ENCODE assay signal across 8 cellular contexts in the genomic region with DNA sequence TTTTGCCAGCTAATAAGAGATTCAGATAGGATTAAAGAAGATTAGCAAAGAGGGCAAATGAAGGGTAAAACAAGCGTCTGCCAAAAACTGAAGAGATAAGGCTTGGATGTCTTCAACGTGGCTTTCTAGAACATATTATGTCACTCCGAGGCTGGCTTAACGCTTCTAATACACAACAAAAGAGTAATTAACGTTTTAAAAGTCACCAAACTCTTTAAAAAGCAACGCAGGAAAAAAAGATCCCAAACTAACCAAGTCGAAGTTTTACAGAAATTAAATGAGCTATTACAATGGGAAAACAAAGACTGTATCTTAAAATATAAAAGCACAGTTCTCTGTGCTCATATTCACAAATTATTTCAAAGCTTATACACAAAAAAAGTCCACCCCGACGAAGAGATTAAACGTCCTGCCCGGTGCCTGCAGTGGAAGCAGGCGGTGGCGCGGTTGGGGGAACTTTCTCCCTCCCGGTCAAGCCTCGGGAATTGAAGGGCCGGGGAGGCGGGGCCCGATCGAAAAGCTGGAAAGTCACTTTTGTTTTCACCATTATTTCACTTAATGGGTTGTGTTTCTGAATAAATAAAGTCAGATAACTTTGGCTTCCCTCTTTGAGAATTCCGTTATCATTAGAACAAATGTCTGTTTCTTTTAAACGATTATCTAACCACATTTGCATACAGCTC. TPM values are rescaled to one million over a fixed set of nuclear protein-coding genes. Genes with fewer than 3 reads are reported as not detected.
A peak's percentile ranks its signal among the peaks of the same experiment; 100 is the strongest.
DNase-seq lines count a peak whose midpoint lies in the region; ATAC-seq and TF ChIP-seq lines count a peak whose summit lies in the region.

No MANE protein-coding gene starts in this region.

- H3K36me3 Mint-ChIP-seq in activated B cell treated with CpG ODN at 0.5 μM for 24 hours (ENCODE audit: low read depth) = no peaks in the 10 kb centered on the region

- peak overlapping the region; percentile 18 for H3K27ac Mint-ChIP-seq in activated B cell treated with CpG ODN at 0.5 μM for 24 hours

- intact Hi-C loops in activated B cell treated with CpG ODN at 0.5 μM for 24 hours (cut with micrococcal nuclease) = loop anchor here (10.0 kb wide), 1 partner anchor 398 kb away; a partner anchor contains a TSS

- H3K4me3 Mint-ChIP-seq in activated B cell treated with CpG ODN at 0.5 μM for 24 hours = peak overlapping the region; percentile 83

- H3K4me1 Mint-ChIP-seq in activated B cell treated with CpG ODN at 0.5 μM for 24 hours = peaks cover 23% of the 10 kb centered on the region

- peaks cover 27% of the 10 kb centered on the region for H4K20me1 ChIP-seq in BLaER1

- H3K4me1 ChIP-seq in BLaER1 = peaks cover 17% of the 10 kb centered on the region
- peaks cover 3% of the 10 kb centered on the region; the same call in 1 of the 2 replicates for H3K4me1 ChIP-seq in HEK293 (ENCODE audit: control insufficient read depth, insufficient read depth, low read length)
- H3K4me1 ChIP-seq in neutrophil (ENCODE audit: control insufficient read depth in 1 of 2, insufficient read depth in 1 of 2, low read depth in 1 of 2, low read length in 1 of 2) = peaks cover 20 to 27% of the 10 kb centered on the region in 2 experiments

- DNase-seq in activated B cell treated with CpG ODN at 0.5 μM for 24 hours (peak; percentile 21), glomerular visceral epithelial cell (ENCODE audit: extremely low spot score) (peak; percentile 23), NCI-H2081 treated with DMSO at 0.1 percent for 48 hours (lab: John Stamatoyannopoulos, UW) (no peak), A172 (ENCODE audit: low spot score) (no peak)
- no peak for DNase-seq in central memory CD4-positive, alpha-beta T cell

- H3K4me2 ChIP-seq in BLaER1 = peak overlapping the region; percentile 97

- peaks cover 3% of the 10 kb centered on the region for H3K9me3 Mint-ChIP-seq in activated B cell treated with CpG ODN at 0.5 μM for 24 hours

- H3K9me3 ChIP-seq in BLaER1 = peaks cover 23% of the 10 kb centered on the region
- H3K9me3 ChIP-seq in HEK293 (ENCODE audit: control insufficient read depth, insufficient read depth, low read depth, low read length) = no peaks in the 10 kb centered on the region
- no peaks in the 10 kb centered on the region for H3K9me3 ChIP-seq in neutrophil

- H3K9ac ChIP-seq in BLaER1 = no peak overlapping the region

- POLR2A ChIA-PET in HEK293 (lab: Yijun Ruan, JAX) = interaction anchor here (0.6 to 1.2 kb wide), 4 partner anchors 12 to 115 kb away, joined by 3 to 5 read pairs (median 4); a partner anchor contains a TSS
- POLR2A ChIA-PET in activated B cell treated with CpG ODN at 0.5 μM for 24 hours (lab: Charles Lee) = interaction anchor here (0.6 kb wide), 1 partner anchor 52 kb away, joined by 4 read pairs; no protein-coding TSS in a partner anchor

- CTCF ChIA-PET in HEK293 (lab: Yijun Ruan, JAX) (interaction anchor here (0.6 to 1.6 kb wide), 10 partner anchors 8 to 1531 kb away, joined by 3 to 5 read pairs (median 3); a partner anchor contains a TSS), activated B cell treated with CpG ODN at 0.5 μM for 24 hours (lab: Charles Lee) (no interaction called here)

- peaks cover 43% of the 10 kb centered on the region for H3K27me3 ChIP-seq in BLaER1
- H3K27me3 ChIP-seq in neutrophil = peaks cover 79% of the 10 kb centered on the region

- H3K36me3 ChIP-seq in BLaER1 (peaks cover 7% of the 10 kb centered on the region; the same call in 1 of the 2 replicates), HEK293 (ENCODE audit: control insufficient read depth in 2 of 2, insufficient read depth in 1 of 2, low read length in 2 of 2) (no peaks in the 10 kb centered on the region), neutrophil (no peaks in the 10 kb centered on the region)

- H3K27me3 Mint-ChIP-seq in activated B cell treated with CpG ODN at 0.5 μM for 24 hours = peaks cover 31% of the 10 kb centered on the region

- ATAC-seq in activated B cell treated with CpG ODN at 0.5 μM for 24 hours (ENCODE audit: low read depth) = no peak

- no peak overlapping the region for H3K27ac ChIP-seq in BLaER1
- peak overlapping the region; percentile 18; the same call in 1 of the 2 replicates for H3K27ac ChIP-seq in HEK293 (ENCODE audit: extremely low read depth, low read depth, low read length)
- no peak overlapping the region for H3K27ac ChIP-seq in neutrophil

- H3K4me3 ChIP-seq in BLaER1 (peak overlapping the region; percentile 68), HEK293 (ENCODE audit: low read depth, low read length) (peak overlapping the region; percentile 54), neutrophil (ENCODE audit: low read depth in 1 of 2, low read length in 1 of 2) (peak overlapping the region; percentile 79 to 91)

- TF ChIP-seq CTCF in HEK293 (tag by site-specific recombination; IDR thresholded peaks at IDR 0.05) (no peak), activated B cell treated with CpG ODN at 0.5 μM for 24 hours (IDR thresholded peaks at IDR 0.05) (no peak), neutrophil (IDR thresholded peaks at IDR 0.05) (no peak)

TF ChIP-seq in HEK293, 187 proteins besides CTCF, POLR2A, EP300 and RAD21 (continues in another document):
- TF ChIP-seq, protein P1, sequence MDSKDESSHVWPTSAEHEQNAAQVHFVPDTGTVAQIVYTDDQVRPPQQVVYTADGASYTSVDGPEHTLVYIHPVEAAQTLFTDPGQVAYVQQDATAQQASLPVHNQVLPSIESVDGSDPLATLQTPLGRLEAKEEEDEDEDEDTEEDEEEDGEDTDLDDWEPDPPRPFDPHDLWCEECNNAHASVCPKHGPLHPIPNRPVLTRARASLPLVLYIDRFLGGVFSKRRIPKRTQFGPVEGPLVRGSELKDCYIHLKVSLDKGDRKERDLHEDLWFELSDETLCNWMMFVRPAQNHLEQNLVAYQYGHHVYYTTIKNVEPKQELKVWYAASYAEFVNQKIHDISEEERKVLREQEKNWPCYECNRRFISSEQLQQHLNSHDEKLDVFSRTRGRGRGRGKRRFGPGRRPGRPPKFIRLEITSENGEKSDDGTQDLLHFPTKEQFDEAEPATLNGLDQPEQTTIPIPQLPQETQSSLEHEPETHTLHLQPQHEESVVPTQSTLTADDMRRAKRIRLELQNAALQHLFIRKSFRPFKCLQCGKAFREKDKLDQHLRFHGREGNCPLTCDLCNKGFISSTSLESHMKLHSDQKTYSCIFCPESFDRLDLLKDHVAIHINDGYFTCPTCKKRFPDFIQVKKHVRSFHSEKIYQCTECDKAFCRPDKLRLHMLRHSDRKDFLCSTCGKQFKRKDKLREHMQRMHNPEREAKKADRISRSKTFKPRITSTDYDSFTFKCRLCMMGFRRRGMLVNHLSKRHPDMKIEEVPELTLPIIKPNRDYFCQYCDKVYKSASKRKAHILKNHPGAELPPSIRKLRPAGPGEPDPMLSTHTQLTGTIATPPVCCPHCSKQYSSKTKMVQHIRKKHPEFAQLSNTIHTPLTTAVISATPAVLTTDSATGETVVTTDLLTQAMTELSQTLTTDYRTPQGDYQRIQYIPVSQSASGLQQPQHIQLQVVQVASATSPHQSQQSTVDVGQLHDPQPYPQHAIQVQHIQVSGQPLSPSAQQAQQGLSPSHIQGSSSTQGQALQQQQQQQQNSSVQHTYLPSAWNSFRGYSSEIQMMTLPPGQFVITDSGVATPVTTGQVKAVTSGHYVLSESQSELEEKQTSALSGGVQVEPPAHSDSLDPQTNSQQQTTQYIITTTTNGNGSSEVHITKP (tag by site-specific recombination; IDR thresholded peaks at IDR 0.05) = 0 out of 2 replicates have a peak, but pooled peaks have one; percentile 29
- TF ChIP-seq ZNF335 (tag by site-specific recombination; conservative IDR thresholded peaks at IDR 0.05) (peak; percentile 46), PRDM1 (tag by site-specific recombination; IDR thresholded peaks at IDR 0.05) (peak; percentile 94), ZNF391 (tag by site-specific recombination; IDR thresholded peaks at IDR 0.05; ENCODE audit: borderline replicate concordance, low read depth) (0 out of 2 replicates have a peak, but pooled peaks have one; percentile 8), ZBTB17 (tag by site-specific recombination; IDR thresholded peaks at IDR 0.05) (0 out of 2 replicates have a peak, but pooled peaks have one; percentile 4), ZNF341 (tag by site-specific recombination; IDR thresholded peaks at IDR 0.05; ENCODE audit: low read depth) (peak; percentile 85), ZFP69B (tag by site-specific recombination; IDR thresholded peaks at IDR 0.05) (no peak), SP7 (tag by site-specific recombination; IDR thresholded peaks at IDR 0.05) (no peak; the same call in 1 of the 2 replicates), ZNF664 (tag by site-specific recombination; IDR thresholded peaks at IDR 0.05) (peak; percentile 95), ZNF785 (tag by site-specific recombination; IDR thresholded peaks at IDR 0.05) (no peak)
- TF ChIP-seq, protein P2, sequence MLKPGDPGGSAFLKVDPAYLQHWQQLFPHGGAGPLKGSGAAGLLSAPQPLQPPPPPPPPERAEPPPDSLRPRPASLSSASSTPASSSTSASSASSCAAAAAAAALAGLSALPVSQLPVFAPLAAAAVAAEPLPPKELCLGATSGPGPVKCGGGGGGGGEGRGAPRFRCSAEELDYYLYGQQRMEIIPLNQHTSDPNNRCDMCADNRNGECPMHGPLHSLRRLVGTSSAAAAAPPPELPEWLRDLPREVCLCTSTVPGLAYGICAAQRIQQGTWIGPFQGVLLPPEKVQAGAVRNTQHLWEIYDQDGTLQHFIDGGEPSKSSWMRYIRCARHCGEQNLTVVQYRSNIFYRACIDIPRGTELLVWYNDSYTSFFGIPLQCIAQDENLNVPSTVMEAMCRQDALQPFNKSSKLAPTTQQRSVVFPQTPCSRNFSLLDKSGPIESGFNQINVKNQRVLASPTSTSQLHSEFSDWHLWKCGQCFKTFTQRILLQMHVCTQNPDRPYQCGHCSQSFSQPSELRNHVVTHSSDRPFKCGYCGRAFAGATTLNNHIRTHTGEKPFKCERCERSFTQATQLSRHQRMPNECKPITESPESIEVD (tag by site-specific recombination; IDR thresholded peaks at IDR 0.05) = peak; percentile 55; the same call in 1 of the 2 replicates

RNA-seq across cellular contexts. Expression of a gene that starts 1.2 kb away (rescaled TPM):
- 0.15 TPM in 1 of 2 replicates, not detected in the other for total RNA-seq in activated B cell treated with CpG ODN at 0.5 μM for 24 hours
- total RNA-seq in A172 (2014; rRNA removed; shearing (Covaris generic)) = 0.02 TPM in 1 of 2 replicates, not detected in the other

RNA-seq across cellular contexts. Expression of a gene that starts 44.7 kb away (rescaled TPM):
- not detected in 2 replicates for total RNA-seq in activated B cell treated with CpG ODN at 0.5 μM for 24 hours
- total RNA-seq in A172 (2014; rRNA removed; shearing (Covaris generic)) = not detected in 2 replicates

RNA-seq across cellular contexts. Expression of a gene that starts 49.7 kb away (rescaled TPM):
- total RNA-seq in activated B cell treated with CpG ODN at 0.5 μM for 24 hours = 0.13 and 0.17 TPM in 2 replicates
- 0.07 and 0.57 TPM in 2 replicates for total RNA-seq in A172 (2014; rRNA removed; shearing (Covaris generic))

Comparison
In these comparisons a context has a peak if more than half of its experiments do, and no peak if none do; other contexts are left out.
1. DNase-seq: peak in activated B cell treated with CpG ODN at 0.5 μM for 24 hours (single experiment) and glomerular visceral epithelial cell (single experiment); none in NCI-H2081 treated with DMSO at 0.1 percent for 48 hours (single experiment), A172 (single experiment) and central memory CD4-positive, alpha-beta T cell (single experiment).
2. Peak in every context shown above with its lines, with median percentiles within 50 percentile points of each other: H3K4me3 ChIP-seq.